ENCODE assay signal across 12 cellular contexts in genomic region chr5:142327111-142327842, GRCh38. TPM values are rescaled to one million over a fixed set of nuclear protein-coding genes. Genes with fewer than 3 reads are reported as not detected.
DNase-seq lines count a peak whose midpoint lies in the region; ATAC-seq, FAIRE-seq and TF ChIP-seq lines count a peak whose summit lies in the region.
"Had no signal": no experiment of that assay in that cellular context is flagged by ENCODE, and none has a peak within 500 bp of the region (broad histone marks: within the 10 kb centered on the region; RNA-seq: fewer than 3 reads in every experiment).

No MANE protein-coding gene starts in this region.

- peak overlapping the region in 1 of 2 donors; percentile 20 for H3K27ac Mint-ChIP-seq in natural killer cell treated with Interleukin-12 subunit alpha and Interleukin-12 subunit beta and Interleukin-15 and Interleukin-18, amount 100 ng/mL, for 72 hours
- H3K27ac Mint-ChIP-seq in natural killer cell, result no peak overlapping the region
- H3K27ac Mint-ChIP-seq: CD8-positive, alpha-beta T cell had no signal

- POLR2A ChIA-PET in K562 (lab: Yijun Ruan, JAX), result interaction anchor here (0.5 to 1.3 kb wide), 9 partner anchors 8 to 217 kb away, joined by 3 to 4 read pairs (median 3); no protein-coding TSS in a partner anchor

- no peak for TF ChIP-seq POLR2A in K562 (conservative IDR thresholded peaks at IDR 0.05)

- DNase-seq in natural killer cell treated with Interleukin-12 subunit alpha and Interleukin-12 subunit beta and Interleukin-15 and Interleukin-18, amount 100 ng/mL, for 72 hours (ENCODE audit: low spot score), result no peak
- no peak for DNase-seq in natural killer cell
- DNase-seq in K562 (ENCODE audit: extremely low read depth in 1 of 4, low spot score in 3 of 4), result peak in 1 of 4 experiments; percentile 25
- DNase-seq in islet precursor cell, result peak; percentile 94
- DNase-seq in small intestine, result no peak
- DNase-seq in Kasumi-1 (lab: John Stamatoyannopoulos, UW), result no peak
- DNase-seq in SHP77 treated with DMSO at 0.1 percent for 48 hours (lab: John Stamatoyannopoulos, UW), result no peak
- no peak for DNase-seq in sciatic nerve (ENCODE audit: low spot score)
- DNase-seq: activated CD4-positive, alpha-beta T cell treated with anti-CD3 and anti-CD28 coated beads for 4 hours; caudate nucleus; CD8-positive, alpha-beta T cell had no signal

- no peak for TF ChIP-seq RAD21 in K562 (CRISPR knock-in tag; conservative IDR thresholded peaks at IDR 0.05 in 1 of 2, IDR thresholded peaks at IDR 0.05 in 1 of 2)

- no peak overlapping the region for H2AFZ ChIP-seq in K562 (ENCODE audit: low read depth, low read length)

- FAIRE-seq in K562 (lab: Jason Lieb, UNC), result peak; percentile 57
- FAIRE-seq in small intestine (lab: Jason Lieb, UNC), result no peak

- H3K9me3 Mint-ChIP-seq in natural killer cell treated with Interleukin-12 subunit alpha and Interleukin-12 subunit beta and Interleukin-15 and Interleukin-18, amount 100 ng/mL, for 72 hours, result no peaks in the 10 kb centered on the region
- no peaks in the 10 kb centered on the region for H3K9me3 Mint-ChIP-seq in natural killer cell
- H3K9me3 Mint-ChIP-seq: CD8-positive, alpha-beta T cell had no signal

- H3K9ac ChIP-seq in K562 (ENCODE audit: insufficient read depth in 1 of 2, low read depth in 2 of 2, low read length in 2 of 2), result peak overlapping the region; percentile 55 to 89; a peak in 3 of 4 replicates

- H3K36me3 ChIP-seq in K562 (ENCODE audit: control insufficient read depth, insufficient read depth, low read length) (no peaks in the 10 kb centered on the region), small intestine (ENCODE audit: control insufficient read depth in 2 of 2, insufficient read depth in 2 of 2, low read length in 2 of 2) (no peaks in the 10 kb centered on the region)

- H3K27me3 ChIP-seq in K562 (ENCODE audit: control insufficient read depth in 2 of 2, insufficient read depth in 2 of 2, low read length in 2 of 2) (no peaks in the 10 kb centered on the region), small intestine (ENCODE audit: control insufficient read depth in 2 of 2, insufficient read depth in 2 of 2, low read length in 2 of 2) (peaks cover 0 to 4% of the 10 kb centered on the region in 2 donors)

- H3K4me3 Mint-ChIP-seq in natural killer cell treated with Interleukin-12 subunit alpha and Interleukin-12 subunit beta and Interleukin-15 and Interleukin-18, amount 100 ng/mL, for 72 hours, result peak overlapping the region; percentile 88
- no peak overlapping the region for H3K4me3 Mint-ChIP-seq in natural killer cell

- in situ Hi-C loops in K562 (cut with MboI), result no loop called here

- no peaks in the 10 kb centered on the region for H3K36me3 Mint-ChIP-seq in natural killer cell treated with Interleukin-12 subunit alpha and Interleukin-12 subunit beta and Interleukin-15 and Interleukin-18, amount 100 ng/mL, for 72 hours
- no peaks in the 10 kb centered on the region for H3K36me3 Mint-ChIP-seq in natural killer cell
- H3K36me3 Mint-ChIP-seq: CD8-positive, alpha-beta T cell had no signal

- TF ChIP-seq EP300 in K562 (IDR thresholded peaks at IDR 0.05; ENCODE audit: low read length), result no peak

- peaks cover 47% of the 10 kb centered on the region for H3K79me2 ChIP-seq in K562 (ENCODE audit: control insufficient read depth, insufficient read depth, low read length)

- H3K4me1 Mint-ChIP-seq in natural killer cell treated with Interleukin-12 subunit alpha and Interleukin-12 subunit beta and Interleukin-15 and Interleukin-18, amount 100 ng/mL, for 72 hours (ENCODE audit: low read depth in 2 of 2), result peaks cover 19 to 26% of the 10 kb centered on the region in 2 donors
- H3K4me1 Mint-ChIP-seq in natural killer cell, result peaks cover 15 to 30% of the 10 kb centered on the region in 2 donors

- CTCF ChIA-PET in K562 (lab: Yijun Ruan, JAX; ENCODE audit: low intra/inter-chr PET ratio), result no interaction called here

- H3K9me3 ChIP-seq in K562 (replicated peaks; ENCODE audit: control insufficient read depth, insufficient read depth, low read depth, low read length), result no peaks in the 10 kb centered on the region
- H3K9me3 ChIP-seq in small intestine (ENCODE audit: control insufficient read depth, low read depth), result no peaks in the 10 kb centered on the region

- intact Hi-C loops in natural killer cell (cut with micrococcal nuclease) (no loop called here), K562 (cut with micrococcal nuclease) (loop anchor here (5.0 kb wide), 1 partner anchor 120 kb away; no protein-coding TSS in a partner anchor), sciatic nerve (cut with DNase I) (no loop called here)

- WGBS in K562 (ENCODE audit: insufficient coverage, low coverage, missing lambda C conversion rate), result 55% methylated on average over 9 of the region's 9 CpGs
- 64 to 79% (median 71%) methylated on average over 9 of the region's 9 CpGs for WGBS in small intestine, 3 donors

- H4K20me1 ChIP-seq in K562 (replicated peaks; ENCODE audit: control insufficient read depth, insufficient read depth, low read length), result peaks cover 9% of the 10 kb centered on the region; the same call in 1 of the 2 replicates

- peaks cover 16 to 18% of the 10 kb centered on the region in 2 donors for H3K27me3 Mint-ChIP-seq in natural killer cell treated with Interleukin-12 subunit alpha and Interleukin-12 subunit beta and Interleukin-15 and Interleukin-18, amount 100 ng/mL, for 72 hours
- peaks cover 28% of the 10 kb centered on the region in 2 donors for H3K27me3 Mint-ChIP-seq in natural killer cell (ENCODE audit: low read depth in 2 of 2)

- ATAC-seq in natural killer cell treated with Interleukin-12 subunit alpha and Interleukin-12 subunit beta and Interleukin-15 and Interleukin-18, amount 100 ng/mL, for 72 hours, result no peak
- ATAC-seq in natural killer cell (no peak), K562 (no peak), sciatic nerve (no peak)
- ATAC-seq: CD8-positive, alpha-beta T cell had no signal

- peaks cover 31 to 40% of the 10 kb centered on the region in 2 experiments; a peak in 4 of 5 replicates for H3K4me1 ChIP-seq in K562 (replicated peaks in 1 of 2; ENCODE audit: control insufficient read depth in 2 of 2, insufficient read depth in 2 of 2, low read length in 2 of 2)
- H3K4me1 ChIP-seq in small intestine (ENCODE audit: control insufficient read depth in 2 of 2, insufficient read depth in 1 of 2, low read depth in 1 of 2, low read length in 1 of 2), result peaks cover 0 to 4% of the 10 kb centered on the region in 2 donors

- BruUV-seq in K562 (replicated peaks; lab: Mats Ljungman, UMichigan), result no TSS peak

- peak overlapping the region; percentile 26; the same call in 1 of the 2 replicates for H3K4me2 ChIP-seq in K562 (ENCODE audit: insufficient read depth, low read length)

- H3K27ac ChIP-seq in K562 (ENCODE audit: extremely low read depth, low read depth, low read length) (peak overlapping the region; percentile 96; the same call in 1 of the 3 replicates), small intestine (ENCODE audit: low read depth in 1 of 2, low read length in 1 of 2) (peak overlapping the region in 1 of 2 donors; percentile 19)

- H3K9me1 ChIP-seq in K562 (ENCODE audit: control insufficient read depth, insufficient read depth, low read length), result no peaks in the 10 kb centered on the region

- H3K4me3 ChIP-seq in K562 (peak overlapping the region; percentile 83; the same call in 1 of the 2 replicates), small intestine (ENCODE audit: low read depth in 1 of 2, low read length in 2 of 2) (no peak overlapping the region)

- TF ChIP-seq CTCF in natural killer cell (IDR thresholded peaks at IDR 0.05) (no peak), K562 (IDR thresholded peaks at IDR 0.05 in 2 of 3, conservative IDR thresholded peaks at IDR 0.05 in 1 of 3; ENCODE audit: insufficient read depth in 2 of 3, low read depth in 1 of 3, low read length in 3 of 3) (no peak)

TF ChIP-seq in K562, 482 proteins besides CTCF, POLR2A, EP300 and RAD21 (continues in another document):
- TF ChIP-seq ZNF140 (CRISPR knock-in tag; IDR thresholded peaks at IDR 0.05) (no peak), MAFK (IDR thresholded peaks at IDR 0.05; ENCODE audit: low read length) (no peak), ZNF24 (IDR thresholded peaks at IDR 0.05) (peak; percentile 99)

RNA-seq across cellular contexts. Expression of gene SPRY4, which starts 2.5 kb away (rescaled TPM):
- total RNA-seq in natural killer cell treated with Interleukin-12 subunit alpha and Interleukin-12 subunit beta and Interleukin-15 and Interleukin-18, amount 100 ng/mL, for 72 hours, result 1 to 10 TPM; 2.5 to 4.6 TPM
- total RNA-seq in natural killer cell (1 to 10 TPM in 1 of 3 donors, under 1 TPM in 2; 0.20 to 1.3 (median 0.40) TPM), K562 (2014; rRNA removed) (11.2 and 20.4 TPM in 2 replicates), K562 (2014; rRNA removed; fragmentation: Illumina TruSeq; extraction: Trizol) (8.8 and 9.5 TPM in 2 replicates), K562 (2015; rRNA removed; fragmentation: Illumina TruSeq; extraction: Trizol) (7.1 and 8.9 TPM in 2 replicates), K562 (2021) (20.0 and 24.2 TPM in 2 replicates), sciatic nerve (59.3 TPM)
- total RNA-seq in K562 (2011; cell fraction: chromatin; rRNA removed; ENCODE audit: low replicate concordance), result 49.3 and 108 TPM in 2 replicates
- total RNA-seq in K562 (2011; cell fraction: nucleolus; rRNA removed), result 62.4 and 87.6 TPM in 2 replicates
- 57.4 and 69.9 TPM in 2 replicates for total RNA-seq in K562 (2011; cell fraction: nucleoplasm; rRNA removed)
- polyA plus RNA-seq in K562 (2011; rRNA removed) (6.0 and 6.3 TPM in 2 replicates), K562 (2014; fragmentation: Illumina TruSeq; extraction: Trizol) (12.2 and 19.8 TPM in 2 replicates), K562 (2014; fragmentation: Nextera tagmentation; extraction: Ambion mirVana) (1 to 10 TPM; 2.6 to 3.1 TPM), K562 (2014; rRNA removed) (11.6 and 14.9 TPM in 2 replicates), small intestine (1 to 10 TPM; 1.4 to 7.9 (median 5.8) TPM)
- 5.5 and 10.9 TPM in 2 replicates for polyA plus RNA-seq in K562 (2011; cell fraction: cytosol; rRNA removed)
- 15.8 and 47.7 TPM in 2 replicates for polyA plus RNA-seq in K562 (2011; cell fraction: nucleus; rRNA removed)
- polyA plus RNA-seq in K562 (2012), result 16.9 and 24.3 TPM in 2 replicates
- 9.9 and 18.2 TPM in 2 replicates for polyA minus RNA-seq in K562 (2011; rRNA and poly(A)+ RNA removed)
- polyA minus RNA-seq in K562 (2011; cell fraction: cytosol; rRNA and poly(A)+ RNA removed), result 8.3 and 14.6 TPM in 2 replicates
- 26.0 and 38.8 TPM in 2 replicates for polyA minus RNA-seq in K562 (2011; cell fraction: nucleus; rRNA and poly(A)+ RNA removed)
- total RNA-seq: mononuclear cell had no signal
